In genomic region chr1:24285231-24285630, GRCh38 we compare ENCODE assay signal across 19 cellular contexts. TPM values are rescaled to one million over a fixed set of nuclear protein-coding genes. Genes with fewer than 3 reads are reported as not detected.
DNase-seq lines count a peak whose midpoint lies in the region; ATAC-seq, FAIRE-seq and TF ChIP-seq lines count a peak whose summit lies in the region.
"Had no signal": no experiment of that assay in that cellular context is flagged by ENCODE, and none has a peak within 500 bp of the region (broad histone marks: within the 10 kb centered on the region; RNA-seq: fewer than 3 reads in every experiment).

No MANE protein-coding gene starts in this region.

- H3K14ac ChIP-seq in H1 (ENCODE audit: insufficient read length) (no peak overlapping the region), mesenchymal stem cell (ENCODE audit: low read length in 2 of 2) (peak overlapping the region in 1 of 2 experiments; percentile 89)

- in situ Hi-C loops in Panc1 (cut with HindIII; ENCODE audit: low pct_unique_long_range_greater_than_20kb, low sequenced_read_pairs): no loop called here

- H3K9me3 Mint-ChIP-seq in stimulated activated naive B cell treated with anti-CD40 and anti-IgM and Interleukin-4, amounts not matched to agents 10 μg/mL and 1 μg/mL and 100 μg/mL, for 72 hours: no peaks in the 10 kb centered on the region
- H3K9me3 Mint-ChIP-seq: CD8-positive, alpha-beta T cell; IgD-negative memory B cell had no signal

- intact Hi-C loops in HCT116 (cut with micrococcal nuclease): no loop called here
- intact Hi-C loops in Panc1 (cut with micrococcal nuclease; ENCODE audit: unreplicated experiment): no loop called here
- intact Hi-C loops in posterior vena cava (cut with DNase I): no loop called here

- H3K18ac ChIP-seq in H1 (ENCODE audit: extremely low read depth, low read length) (peak overlapping the region; percentile 64; the same call in 1 of the 2 replicates), mesenchymal stem cell (ENCODE audit: low read depth in 1 of 2, low read length in 2 of 2) (peak overlapping the region; percentile 12 to 88)

- no peak for FAIRE-seq in H1 (lab: Jason Lieb, UNC)

- H3K27ac ChIP-seq in HCT116 (ENCODE audit: low read depth, low read length) (peak overlapping the region; percentile 66; the same call in 1 of the 2 replicates), Panc1 (ENCODE audit: low read length) (peak overlapping the region; percentile 25; the same call in 1 of the 2 replicates), H1 (ENCODE audit: low read depth, low read length) (no peak overlapping the region), mesenchymal stem cell (ENCODE audit: low read length, poor library complexity, severe bottlenecking) (no peak overlapping the region)

- no peaks in the 10 kb centered on the region for H3K36me3 ChIP-seq in HCT116 (ENCODE audit: control insufficient read depth in 1 of 2, insufficient read depth in 2 of 2, low read length in 2 of 2)
- H3K36me3 ChIP-seq in Panc1 (ENCODE audit: control insufficient read depth, insufficient read depth, low read length): no peaks in the 10 kb centered on the region
- no peaks in the 10 kb centered on the region for H3K36me3 ChIP-seq in H1 (ENCODE audit: control insufficient read depth in 2 of 4, insufficient read depth in 4 of 4, low read length in 3 of 4)
- H3K36me3 ChIP-seq in mesenchymal stem cell (ENCODE audit: control insufficient read depth in 1 of 2, insufficient read depth in 2 of 2, low read depth in 1 of 2, low read length in 2 of 2): no peaks in the 10 kb centered on the region

- TF ChIP-seq CTCF in HCT116 (IDR thresholded peaks at IDR 0.05 in 2 of 3, conservative IDR thresholded peaks at IDR 0.05 in 1 of 3; ENCODE audit: borderline replicate concordance in 1 of 3, insufficient read depth in 1 of 3, low read depth in 2 of 3, low read length in 2 of 3): no peak
- no peak for TF ChIP-seq CTCF in Panc1 (IDR thresholded peaks at IDR 0.05)
- no peak for TF ChIP-seq CTCF in H1 (IDR thresholded peaks at IDR 0.05; ENCODE audit: control extremely low read depth in 1 of 3, insufficient read depth in 1 of 3, low read depth in 1 of 3, low read length in 3 of 3)

- no peak overlapping the region for H3K4me3 Mint-ChIP-seq in stimulated activated naive B cell treated with anti-CD40 and anti-IgM and Interleukin-4, amounts not matched to agents 10 μg/mL and 1 μg/mL and 100 μg/mL, for 72 hours
- H3K4me3 Mint-ChIP-seq: CD8-positive, alpha-beta T cell; IgD-negative memory B cell had no signal

- TF ChIP-seq RAD21 in HCT116 (IDR thresholded peaks at IDR 0.05; ENCODE audit: low read depth) (no peak), H1 (IDR thresholded peaks at IDR 0.05 in 1 of 2, conservative IDR thresholded peaks at IDR 0.05 in 1 of 2; ENCODE audit: low read depth in 2 of 2, low read length in 2 of 2) (no peak)

- peaks cover 0 to 2% of the 10 kb centered on the region in 2 donors for H3K4me1 Mint-ChIP-seq in stimulated activated naive B cell treated with anti-CD40 and anti-IgM and Interleukin-4, amounts not matched to agents 10 μg/mL and 1 μg/mL and 100 μg/mL, for 72 hours
- H3K4me1 Mint-ChIP-seq: IgD-negative memory B cell had no signal

- H4K91ac ChIP-seq in H1 (replicated peaks; ENCODE audit: insufficient read length, low read length): peak overlapping the region; percentile 84
- peak overlapping the region; percentile 92 for H4K91ac ChIP-seq in mesenchymal stem cell (ENCODE audit: low read length)

- H2BK15ac ChIP-seq in H1 (ENCODE audit: low read length) (peak overlapping the region; percentile 76), mesenchymal stem cell (ENCODE audit: low read depth, poor library complexity, severe bottlenecking) (peak overlapping the region; percentile 95)

- H3K4ac ChIP-seq in H1 (replicated peaks; ENCODE audit: insufficient read length, low read depth, low read length) (no peak overlapping the region), mesenchymal stem cell (ENCODE audit: low read depth in 1 of 2, low read length in 2 of 2) (peak overlapping the region; percentile 42 to 65)

- H3K4me1 ChIP-seq in HCT116 (ENCODE audit: control insufficient read depth in 1 of 2, insufficient read depth in 2 of 2, low read length in 2 of 2) (peaks cover 46 to 56% of the 10 kb centered on the region in 2 experiments), Panc1 (ENCODE audit: control insufficient read depth, insufficient read depth, low read length) (peaks cover 42% of the 10 kb centered on the region), H1 (replicated peaks in 1 of 4; ENCODE audit: control insufficient read depth in 3 of 4, insufficient read depth in 4 of 4, low read length in 3 of 4) (peaks cover 3 to 10% (median 7%) of the 10 kb centered on the region in 4 experiments; a peak in 6 of 7 replicates), mesenchymal stem cell (ENCODE audit: control insufficient read depth, insufficient read depth, low read depth, low read length) (peaks cover 7% of the 10 kb centered on the region)

- no peaks in the 10 kb centered on the region for H3K79me1 ChIP-seq in H1 (ENCODE audit: low read depth, low read length)
- H3K79me1 ChIP-seq in mesenchymal stem cell (replicated peaks; ENCODE audit: low read length, poor library complexity, severe bottlenecking): no peaks in the 10 kb centered on the region

- H2BK12ac ChIP-seq in H1 (ENCODE audit: low read depth, low read length) (peak overlapping the region; percentile 97), mesenchymal stem cell (ENCODE audit: low read length in 2 of 2) (peak overlapping the region; percentile 75 to 97)

- H3K23ac ChIP-seq in H1 (ENCODE audit: insufficient read length): no peak overlapping the region
- H3K23ac ChIP-seq in mesenchymal stem cell (ENCODE audit: low read length in 2 of 2): no peak overlapping the region

- POLR2A ChIA-PET in HCT116 (lab: Charles Lee) (no interaction called here), Panc1 (lab: Charles Lee) (no interaction called here), H1 (lab: Charles Lee; ENCODE audit: partially characterized antibody) (no interaction called here)

- H3K9ac ChIP-seq in HCT116 (ENCODE audit: low read length) (no peak overlapping the region), H1 (replicated peaks in 1 of 4; ENCODE audit: extremely low read depth in 1 of 4, low read depth in 3 of 4, low read length in 3 of 4) (0 out of 7 replicates have a peak overlapping the region, but pooled peaks of 1 of the 4 experiments have one; percentile 32), mesenchymal stem cell (ENCODE audit: low read length) (no peak overlapping the region)

- no peaks in the 10 kb centered on the region; the same call in 1 of the 2 replicates for H3K23me2 ChIP-seq in H1 (ENCODE audit: low read depth, low read length)

- no peak for DNase-seq in HCT116 (ENCODE audit: low read depth, low spot score)
- no peak for DNase-seq in Panc1 (ENCODE audit: low read depth, low spot score)
- no peak for DNase-seq in H1 (ENCODE audit: low read depth in 1 of 2, low spot score in 2 of 2)
- DNase-seq in mesenchymal stem cell: no peak
- no peak for DNase-seq in EL
- no peak for DNase-seq in posterior vena cava (ENCODE audit: low spot score)
- DNase-seq in stimulated activated naive B cell treated with anti-CD40 and anti-IgM and Interleukin-4, amounts not matched to agents 10 μg/mL and 1 μg/mL and 100 μg/mL, for 72 hours: no peak
- DNase-seq: ACHN; CD8-positive, alpha-beta T cell; H7; NCI-H1417 treated with DMSO at 0.1 percent for 48 hours; NCI-H2029; NCI-H510A treated with DMSO at 0.1 percent for 48 hours; RPMI8226 had no signal

- H3K27me3 ChIP-seq in HCT116 (ENCODE audit: insufficient read depth, low read length) (no peaks in the 10 kb centered on the region), Panc1 (ENCODE audit: control insufficient read depth, insufficient read depth, low read length) (no peaks in the 10 kb centered on the region), H1 (replicated peaks in 1 of 4; ENCODE audit: control insufficient read depth in 3 of 4, extremely low read depth in 1 of 4, insufficient read depth in 3 of 4, low read length in 3 of 4) (0 out of 7 replicates have a peak, but pooled peaks cover 0 to 3% (median 0%) of the 10 kb centered on the region in 4 experiments), mesenchymal stem cell (ENCODE audit: control insufficient read depth in 1 of 2, insufficient read depth in 1 of 2, low read length in 2 of 2) (peaks cover 0 to 13% of the 10 kb centered on the region in 2 experiments)

- 91% methylated on average over 13 of the region's 13 CpGs; no CpG with 5 or more reads in 1 of the 2 experiments for WGBS in H1 (ENCODE audit: extremely low coverage in 1 of 2, insufficient coverage in 1 of 2, insufficient read length in 1 of 2, insufficient replicate concordance in 2 of 2, low coverage in 1 of 2, low lambda C conversion rate in 2 of 2, missing lambda C conversion rate in 1 of 2), 2 experiments
- 98% methylated on average over 13 of the region's 13 CpGs for WGBS in mesenchymal stem cell

- no peaks in the 10 kb centered on the region for H3K36me3 Mint-ChIP-seq in stimulated activated naive B cell treated with anti-CD40 and anti-IgM and Interleukin-4, amounts not matched to agents 10 μg/mL and 1 μg/mL and 100 μg/mL, for 72 hours
- H3K36me3 Mint-ChIP-seq: CD8-positive, alpha-beta T cell; IgD-negative memory B cell had no signal

- no peaks in the 10 kb centered on the region for H3K79me2 ChIP-seq in HCT116 (ENCODE audit: insufficient read depth, low read length)
- H3K79me2 ChIP-seq in H1 (ENCODE audit: control insufficient read depth in 1 of 2, insufficient read depth in 2 of 2, low read length in 2 of 2): no peaks in the 10 kb centered on the region

- no peaks in the 10 kb centered on the region for H3K9me2 ChIP-seq in HCT116 (ENCODE audit: insufficient read depth)

- H4K8ac ChIP-seq in H1 (ENCODE audit: extremely low read depth, insufficient read depth, low read length): no peak overlapping the region
- peak overlapping the region; percentile 52 for H4K8ac ChIP-seq in mesenchymal stem cell (ENCODE audit: low read length)

- no peak overlapping the region for H3K27ac Mint-ChIP-seq in stimulated activated naive B cell treated with anti-CD40 and anti-IgM and Interleukin-4, amounts not matched to agents 10 μg/mL and 1 μg/mL and 100 μg/mL, for 72 hours
- H3K27ac Mint-ChIP-seq: CD8-positive, alpha-beta T cell; IgD-negative memory B cell had no signal

- peak overlapping the region; percentile 69; the same call in 1 of the 2 replicates for H3K4me2 ChIP-seq in HCT116 (ENCODE audit: low read length)
- H3K4me2 ChIP-seq in H1 (ENCODE audit: insufficient read depth in 1 of 2, low read depth in 2 of 2, low read length in 2 of 2): no peak overlapping the region
- no peak overlapping the region for H3K4me2 ChIP-seq in mesenchymal stem cell (ENCODE audit: low read length, poor library complexity, severe bottlenecking)

- no peak for ATAC-seq in HCT116
- ATAC-seq in Panc1: no peak
- ATAC-seq in GM18858 (IDR thresholded peaks at IDR 0.05; ENCODE audit: unreplicated experiment): no peak
- no peak for ATAC-seq in stimulated activated naive B cell treated with anti-CD40 and anti-IgM and Interleukin-4, amounts not matched to agents 10 μg/mL and 1 μg/mL and 100 μg/mL, for 72 hours (replicated peaks)
- ATAC-seq: CD8-positive, alpha-beta T cell had no signal

- TF ChIP-seq POLR2A in HCT116 (IDR thresholded peaks at IDR 0.05; ENCODE audit: borderline replicate concordance, extremely low read depth, insufficient read depth, insufficient read length) (no peak), H1 (IDR thresholded peaks at IDR 0.05; ENCODE audit: control extremely low read depth in 1 of 2, low read depth in 2 of 2, low read length in 2 of 2) (no peak)

- CTCF ChIA-PET in HCT116 (lab: Charles Lee) (no interaction called here), Panc1 (lab: Charles Lee) (interaction anchor here (0.9 kb wide), 1 partner anchor 106 kb away, joined by 3 read pairs; no protein-coding TSS in a partner anchor), H1 (lab: Charles Lee; ENCODE audit: partially characterized antibody) (interaction anchor here (1.4 to 7.2 kb wide), 5 partner anchors 20 to 107 kb away, joined by 3 to 39 read pairs (median 8); no protein-coding TSS in a partner anchor)

- no peak overlapping the region for H3K4me3 ChIP-seq in HCT116 (replicated peaks in 1 of 2; ENCODE audit: low read depth in 1 of 2, low read length in 2 of 2)
- H3K4me3 ChIP-seq in Panc1 (ENCODE audit: low read depth in 2 of 2, low read length in 2 of 2): no peak overlapping the region
- no peak overlapping the region for H3K4me3 ChIP-seq in H1 (ENCODE audit: extremely low read depth in 1 of 4, insufficient read depth in 2 of 4, low read depth in 3 of 4, low read length in 4 of 4)
- H3K4me3 ChIP-seq in mesenchymal stem cell (ENCODE audit: insufficient read depth in 1 of 2, low read depth in 1 of 2, low read length in 2 of 2): no peak overlapping the region

- no peak overlapping the region for H3K56ac ChIP-seq in H1 (replicated peaks; ENCODE audit: insufficient read length, low read depth, low read length)

- H3K27me3 Mint-ChIP-seq in stimulated activated naive B cell treated with anti-CD40 and anti-IgM and Interleukin-4, amounts not matched to agents 10 μg/mL and 1 μg/mL and 100 μg/mL, for 72 hours: peaks cover 11 to 14% of the 10 kb centered on the region in 2 donors
- H3K27me3 Mint-ChIP-seq: IgD-negative memory B cell had no signal

- peak overlapping the region; percentile 97; the same call in 1 of the 2 replicates for H2BK5ac ChIP-seq in H1 (ENCODE audit: low read depth, low read length)
- no peak overlapping the region for H2BK5ac ChIP-seq in mesenchymal stem cell (ENCODE audit: low read depth, low read length, poor library complexity, severe bottlenecking)

- H4K20me1 ChIP-seq in HCT116 (ENCODE audit: insufficient read depth) (no peaks in the 10 kb centered on the region), H1 (replicated peaks in 1 of 2; ENCODE audit: control insufficient read depth in 1 of 2, insufficient read depth in 2 of 2, low read length in 2 of 2) (no peaks in the 10 kb centered on the region)

- H2AK5ac ChIP-seq in H1 (ENCODE audit: low read depth, low read length) (peak overlapping the region; percentile 79; the same call in 1 of the 2 replicates), mesenchymal stem cell (ENCODE audit: low read length, severe bottlenecking) (no peak overlapping the region)

- peak overlapping the region; percentile 99 for H2BK20ac ChIP-seq in H1 (ENCODE audit: low read length)

- H2BK120ac ChIP-seq in H1 (replicated peaks; ENCODE audit: low read depth, low read length): no peak overlapping the region
- no peak overlapping the region for H2BK120ac ChIP-seq in mesenchymal stem cell (ENCODE audit: low read depth, low read length)

- no TSS peak for BruUV-seq in HCT116 (replicated peaks; lab: Mats Ljungman, UMichigan)
- no TSS peak for BruUV-seq in Panc1 (replicated peaks; lab: Mats Ljungman, UMichigan)

- RAD21 ChIA-PET in HCT116 (lab: Charles Lee; ENCODE audit: low non-redundant PET in 1 of 2, low total read pairs in 2 of 2, uncharacterized antibody in 2 of 2, unreplicated experiment in 2 of 2): no interaction called here

- no peak overlapping the region for H4K5ac ChIP-seq in H1 (ENCODE audit: insufficient read length, low read depth, low read length)

- H3K9me3 ChIP-seq in HCT116 (ENCODE audit: control insufficient read depth in 1 of 2, insufficient read depth in 1 of 2, low read depth in 1 of 2, low read length in 2 of 2) (no peaks in the 10 kb centered on the region), Panc1 (ENCODE audit: control insufficient read depth, insufficient read depth, low read depth, low read length) (no peaks in the 10 kb centered on the region), H1 (ENCODE audit: insufficient read depth in 2 of 2, low read depth in 1 of 2, low read length in 1 of 2) (no peaks in the 10 kb centered on the region), mesenchymal stem cell (ENCODE audit: control insufficient read depth, low read length) (no peaks in the 10 kb centered on the region)

- no peak for TF ChIP-seq EP300 in H1 (IDR thresholded peaks at IDR 0.05; ENCODE audit: borderline replicate concordance in 1 of 2, low read depth in 2 of 2, low read length in 2 of 2)

- H2AFZ ChIP-seq in HCT116 (ENCODE audit: low read depth, low read length, poor library complexity, severe bottlenecking) (no peak overlapping the region), H1 (ENCODE audit: low read length) (no peak overlapping the region), mesenchymal stem cell (ENCODE audit: low read depth, low read length) (no peak overlapping the region)

RNA-seq across cellular contexts. Expression of gene GRHL3, which starts 33.9 kb away (rescaled TPM):
- total RNA-seq in HCT116 (2021; ENCODE audit: unreplicated experiment) (1.0 TPM), Panc1 (2021; ENCODE audit: unreplicated experiment) (16.7 TPM), posterior vena cava (under 1 TPM; 0.14 to 0.19 TPM)
- 1.9 and 2.2 TPM in 2 replicates for polyA plus RNA-seq in HCT116 (2012)
- polyA plus RNA-seq in Panc1 (2012; ENCODE audit: insufficient read length): 23.1 TPM
- 1.1 and 1.8 TPM in 2 replicates for total RNA-seq in H1 (2021; fragmentation: NEBNext Ultra II Directional; extraction: Animal tissue kit (Norgen Biotek cat#: 25700))
- 0.80 and 2.2 TPM in 2 replicates for polyA plus RNA-seq in H1 (2011; rRNA removed)
- polyA plus RNA-seq in H1 (2011; cell fraction: cytosol; rRNA removed): 0.84 TPM
- polyA plus RNA-seq in H1 (2011; cell fraction: nucleus; rRNA removed): 1.7 TPM
- 1.3 to 1.5 TPM (median 1.3 TPM) in 4 replicates for polyA plus RNA-seq in H1 (2012, experiment 1 of 2)
- polyA plus RNA-seq in H1 (2012, experiment 2 of 2): 0.84 TPM
- 0.53 TPM for polyA plus RNA-seq in H1 (2013, experiment 1 of 2)
- polyA plus RNA-seq in H1 (2013, experiment 2 of 2): 0.46 TPM
- 0.90 and 1.7 TPM in 2 replicates for polyA minus RNA-seq in H1 (2011; rRNA and poly(A)+ RNA removed)
- polyA minus RNA-seq in H1 (2011; cell fraction: cytosol; rRNA and poly(A)+ RNA removed): 1.5 TPM
- polyA minus RNA-seq in H1 (2011; cell fraction: nucleus; rRNA and poly(A)+ RNA removed): 2.0 TPM
- polyA plus RNA-seq in mesenchymal stem cell (2013, experiment 1 of 2): 0.19 TPM
- 0.21 TPM for polyA plus RNA-seq in mesenchymal stem cell (2013, experiment 2 of 2)
- total RNA-seq: CD8-positive, alpha-beta T cell; Daoy; LHCN-M2; SK-MEL-5 had no signal
- polyA plus RNA-seq: IgD-negative memory B cell had no signal

Comparison
In these comparisons a context has a peak if more than half of its experiments do, and no peak if none do; other contexts are left out.
1. H3K27ac ChIP-seq: peak in HCT116 (single experiment) and Panc1 (single experiment); none in H1 (single experiment) and mesenchymal stem cell (single experiment).